In the genomic region with DNA sequence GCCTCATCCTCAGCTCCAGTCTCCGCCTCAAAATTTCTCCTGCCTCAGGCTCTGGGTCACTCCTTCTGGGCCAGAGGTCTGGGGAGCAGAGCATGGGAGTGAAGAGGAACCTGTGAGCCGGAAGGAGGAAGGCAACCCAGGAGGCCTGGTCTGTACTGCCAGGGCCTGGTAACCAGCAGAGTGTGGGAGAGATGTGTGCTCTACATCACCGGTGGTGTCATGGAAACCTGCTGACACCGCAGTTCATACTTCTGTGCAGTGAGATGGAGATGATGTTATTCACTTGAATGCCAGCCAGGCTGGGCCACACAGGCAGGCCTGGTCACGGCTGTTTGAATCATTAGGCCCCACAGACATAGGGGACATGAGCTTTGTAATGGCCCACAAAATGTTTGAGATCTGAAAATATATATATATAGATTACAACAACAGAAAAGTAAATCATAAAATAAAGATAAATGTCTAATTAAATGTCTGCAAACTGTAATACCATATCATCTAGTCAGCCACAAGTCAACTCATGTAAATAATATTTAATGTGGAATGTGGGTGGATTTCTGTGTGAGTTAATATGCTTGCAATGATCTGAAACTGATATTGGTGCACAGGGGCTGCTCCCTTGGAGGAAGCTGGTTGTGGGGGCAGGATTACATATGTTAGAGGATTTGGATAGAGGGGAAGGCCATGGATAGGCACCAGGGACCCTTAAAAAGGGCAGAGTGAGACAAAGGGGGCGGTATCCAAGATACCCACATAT, we compare ENCODE assay signal across 9 cellular contexts.
DNase-seq lines count a peak whose midpoint lies in the region; ATAC-seq and TF ChIP-seq lines count a peak whose summit lies in the region.
"Had no signal": no experiment of that assay in that cellular context is flagged by ENCODE, and none has a peak within 500 bp of the region (broad histone marks: within the 10 kb centered on the region; RNA-seq: fewer than 3 reads in every experiment).

No MANE protein-coding gene starts in this region.

- no peak overlapping the region for H3K4me3 ChIP-seq in GM23338
- H3K4me3 ChIP-seq in skeletal muscle cell (ENCODE audit: low read depth, low read length), result no peak overlapping the region

- H3K27ac ChIP-seq in GM23338 (ENCODE audit: low read depth), result no peak overlapping the region

- TF ChIP-seq CTCF in GM23338 (conservative IDR thresholded peaks at IDR 0.05; ENCODE audit: low read depth in 2 of 2), result no peak

- DNase-seq in GM23338 (ENCODE audit: low spot score), result no peak
- peak; percentile 43 for DNase-seq in RPMI8226
- DNase-seq in fibroblast of the conjunctiva (ENCODE audit: low read depth), result peak; percentile 85
- peak; percentile 90 for DNase-seq in skeletal muscle cell (ENCODE audit: low read depth)
- DNase-seq in activated naive CD8-positive, alpha-beta T cell treated with anti-CD3 and anti-CD28 coated beads for 36 hours, result no peak
- DNase-seq in NCI-H2029 treated with DMSO at 0.1 percent for 48 hours (lab: John Stamatoyannopoulos, UW), result no peak

- H3K4me2 ChIP-seq in GM23338, result no peak overlapping the region

- H3K9me2 ChIP-seq in GM23338 (ENCODE audit: insufficient read depth), result no peaks in the 10 kb centered on the region; the same call in 1 of the 2 replicates

- H3K9me3 Mint-ChIP-seq in GM23338, result peaks cover 12% of the 10 kb centered on the region; the same call in 2 of the 3 replicates
- H3K9me3 Mint-ChIP-seq in activated naive CD8-positive, alpha-beta T cell treated with anti-CD3 and anti-CD28 coated beads for 36 hours, result peaks cover 8% of the 10 kb centered on the region

- H3K27ac Mint-ChIP-seq in GM23338, result no peak overlapping the region
- no peak overlapping the region for H3K27ac Mint-ChIP-seq in activated naive CD8-positive, alpha-beta T cell treated with anti-CD3 and anti-CD28 coated beads for 36 hours
- H3K27ac Mint-ChIP-seq: activated T-helper 2 cell treated with anti-CD3 and anti-CD28 coated beads, Interferon-gamma antibody, Interleukin-2, Interleukin-4, amounts not matched to agents 10 μg/mL and 5 μg/mL and 100 μg/mL, durations not matched to agents 14 hours and 24 hours and 36 hours had no signal

- H4K20me1 ChIP-seq in GM23338 (replicated peaks; ENCODE audit: insufficient read depth), result no peaks in the 10 kb centered on the region

- ATAC-seq in GM23338, result no peak
- no peak for ATAC-seq in GM18502 (IDR thresholded peaks at IDR 0.05; ENCODE audit: poor library complexity, unreplicated experiment)
- ATAC-seq in GM18907 (IDR thresholded peaks at IDR 0.05; ENCODE audit: unreplicated experiment), result no peak

- H3K36me3 ChIP-seq in GM23338 (ENCODE audit: insufficient read depth), result peaks cover 6% of the 10 kb centered on the region; the same call in 1 of the 2 replicates

- 0 out of 3 replicates have a peak, but pooled peaks cover 3% of the 10 kb centered on the region for H3K36me3 Mint-ChIP-seq in GM23338 (ENCODE audit: low read depth)
- H3K36me3 Mint-ChIP-seq in activated naive CD8-positive, alpha-beta T cell treated with anti-CD3 and anti-CD28 coated beads for 36 hours, result no peaks in the 10 kb centered on the region

- H3K4me1 ChIP-seq in GM23338 (ENCODE audit: insufficient read depth), result 0 out of 2 replicates have a peak, but pooled peaks cover 3% of the 10 kb centered on the region

- peak overlapping the region; percentile 96; the same call in 1 of the 2 replicates for H2AFZ ChIP-seq in GM23338

- H3K4me1 Mint-ChIP-seq in GM23338, result peaks cover 8% of the 10 kb centered on the region
- peaks cover 6% of the 10 kb centered on the region for H3K4me1 Mint-ChIP-seq in activated naive CD8-positive, alpha-beta T cell treated with anti-CD3 and anti-CD28 coated beads for 36 hours

- H3F3A ChIP-seq in GM23338 (replicated peaks; ENCODE audit: low read depth), result no peaks in the 10 kb centered on the region

- peaks cover 4% of the 10 kb centered on the region for H3K27me3 Mint-ChIP-seq in GM23338 (ENCODE audit: insufficient read depth, low read depth, poor library complexity)
- H3K27me3 Mint-ChIP-seq in activated naive CD8-positive, alpha-beta T cell treated with anti-CD3 and anti-CD28 coated beads for 36 hours, result peaks cover 7% of the 10 kb centered on the region

- H3K27me3 ChIP-seq in GM23338 (ENCODE audit: insufficient read depth), result no peaks in the 10 kb centered on the region

- no peak overlapping the region for H3K4me3 Mint-ChIP-seq in GM23338
- H3K4me3 Mint-ChIP-seq in activated naive CD8-positive, alpha-beta T cell treated with anti-CD3 and anti-CD28 coated beads for 36 hours, result no peak overlapping the region

- no peaks in the 10 kb centered on the region for H3K79me2 ChIP-seq in GM23338 (replicated peaks; ENCODE audit: insufficient read depth)

TF ChIP-seq in GM23338, 12 proteins besides CTCF, POLR2A, EP300 and RAD21 (continues in another document):
- no peak for TF ChIP-seq EZH2 (IDR thresholded peaks at IDR 0.05; ENCODE audit: low read depth, unreplicated experiment)
- no peak for TF ChIP-seq ZNF331 (CRISPR knock-in tag; IDR thresholded peaks at IDR 0.05; ENCODE audit: low read depth)
- TF ChIP-seq NANOG (IDR thresholded peaks at IDR 0.05; ENCODE audit: borderline replicate concordance), result no peak
- no peak for TF ChIP-seq EZH2phosphoT487 (IDR thresholded peaks at IDR 0.05; ENCODE audit: unreplicated experiment)
- no peak for TF ChIP-seq CREB1 (CRISPR knock-in tag; IDR thresholded peaks at IDR 0.05; ENCODE audit: low read depth)
- TF ChIP-seq, protein P1, sequence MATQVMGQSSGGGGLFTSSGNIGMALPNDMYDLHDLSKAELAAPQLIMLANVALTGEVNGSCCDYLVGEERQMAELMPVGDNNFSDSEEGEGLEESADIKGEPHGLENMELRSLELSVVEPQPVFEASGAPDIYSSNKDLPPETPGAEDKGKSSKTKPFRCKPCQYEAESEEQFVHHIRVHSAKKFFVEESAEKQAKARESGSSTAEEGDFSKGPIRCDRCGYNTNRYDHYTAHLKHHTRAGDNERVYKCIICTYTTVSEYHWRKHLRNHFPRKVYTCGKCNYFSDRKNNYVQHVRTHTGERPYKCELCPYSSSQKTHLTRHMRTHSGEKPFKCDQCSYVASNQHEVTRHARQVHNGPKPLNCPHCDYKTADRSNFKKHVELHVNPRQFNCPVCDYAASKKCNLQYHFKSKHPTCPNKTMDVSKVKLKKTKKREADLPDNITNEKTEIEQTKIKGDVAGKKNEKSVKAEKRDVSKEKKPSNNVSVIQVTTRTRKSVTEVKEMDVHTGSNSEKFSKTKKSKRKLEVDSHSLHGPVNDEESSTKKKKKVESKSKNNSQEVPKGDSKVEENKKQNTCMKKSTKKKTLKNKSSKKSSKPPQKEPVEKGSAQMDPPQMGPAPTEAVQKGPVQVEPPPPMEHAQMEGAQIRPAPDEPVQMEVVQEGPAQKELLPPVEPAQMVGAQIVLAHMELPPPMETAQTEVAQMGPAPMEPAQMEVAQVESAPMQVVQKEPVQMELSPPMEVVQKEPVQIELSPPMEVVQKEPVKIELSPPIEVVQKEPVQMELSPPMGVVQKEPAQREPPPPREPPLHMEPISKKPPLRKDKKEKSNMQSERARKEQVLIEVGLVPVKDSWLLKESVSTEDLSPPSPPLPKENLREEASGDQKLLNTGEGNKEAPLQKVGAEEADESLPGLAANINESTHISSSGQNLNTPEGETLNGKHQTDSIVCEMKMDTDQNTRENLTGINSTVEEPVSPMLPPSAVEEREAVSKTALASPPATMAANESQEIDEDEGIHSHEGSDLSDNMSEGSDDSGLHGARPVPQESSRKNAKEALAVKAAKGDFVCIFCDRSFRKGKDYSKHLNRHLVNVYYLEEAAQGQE (IDR thresholded peaks at IDR 0.05; ENCODE audit: unreplicated experiment), result no peak
- TF ChIP-seq POLR2AphosphoS5 (IDR thresholded peaks at IDR 0.05; ENCODE audit: low read depth), result no peak

Comparison
In these comparisons a context has a peak if more than half of its experiments do, and no peak if none do; other contexts are left out.
1. DNase-seq: peak in RPMI8226 (single experiment), fibroblast of the conjunctiva (single experiment) and skeletal muscle cell (single experiment); none in GM23338 (single experiment), activated naive CD8-positive, alpha-beta T cell treated with anti-CD3 and anti-CD28 coated beads for 36 hours (single experiment) and NCI-H2029 treated with DMSO at 0.1 percent for 48 hours (single experiment).